8 cellular contexts compared by ENCODE assay signal in genomic region chr2:219689676-219690628, GRCh38.
DNase-seq lines count a peak whose midpoint lies in the region; ATAC-seq lines count a peak whose summit lies in the region.

No MANE protein-coding gene starts in this region.

- DNase-seq in Caki2 (ENCODE audit: low read depth) (peak; percentile 44), GM19238 (ENCODE audit: insufficient read length, low spot score) (peak; percentile 23), Karpas-422 (peak; percentile 87), SK-N-DZ (ENCODE audit: low spot score) (peak; percentile 51), cerebellum (ENCODE audit: low spot score) (peak; percentile 18), left kidney (ENCODE audit: low read depth, low spot score) (peak; percentile 80), C1 segment of cervical spinal cord (lab: John Stamatoyannopoulos, UW) (no peak)
- DNase-seq in stimulated activated naive CD8-positive, alpha-beta T cell treated with anti-CD3 and anti-CD28 coated beads, Interleukin-15, Interleukin-2, amounts not matched to agents 100 U/mL and 50 U/mL, for 24 hours, result peak; percentile 29

- H3K79me2 ChIP-seq in Karpas-422 (ENCODE audit: low read length), result peaks cover 61% of the 10 kb centered on the region

- H3K27ac ChIP-seq in Karpas-422 (ENCODE audit: low read length), result peak overlapping the region; percentile 39; the same call in 1 of the 2 replicates

- H3K36me3 ChIP-seq in Karpas-422 (ENCODE audit: insufficient read depth, low read length), result no peaks in the 10 kb centered on the region

- H3K4me2 ChIP-seq in Karpas-422 (ENCODE audit: low read depth, low read length, poor library complexity, severe bottlenecking), result peak overlapping the region; percentile 72

- no peak for ATAC-seq in stimulated activated naive CD8-positive, alpha-beta T cell treated with anti-CD3 and anti-CD28 coated beads, Interleukin-15, Interleukin-2, amounts not matched to agents 100 U/mL and 50 U/mL, for 24 hours

- peak overlapping the region; percentile 61 for H3K9ac ChIP-seq in Karpas-422 (ENCODE audit: low read length)

- peaks cover 47% of the 10 kb centered on the region for H3K4me1 ChIP-seq in Karpas-422 (ENCODE audit: low read length)

- in situ Hi-C loops in Caki2 (cut with HindIII; ENCODE audit: low pct_unique_long_range_greater_than_20kb, low sequenced_read_pairs), result no loop called here

- H3K9me3 ChIP-seq in Karpas-422 (ENCODE audit: low read length), result no peaks in the 10 kb centered on the region

- H3K4me3 ChIP-seq in Karpas-422 (ENCODE audit: low read length), result peak overlapping the region; percentile 73

- no peak overlapping the region for H2AFZ ChIP-seq in Karpas-422 (ENCODE audit: low read length)

- no peaks in the 10 kb centered on the region for H3K27me3 ChIP-seq in Karpas-422 (ENCODE audit: low read length)

- no peaks in the 10 kb centered on the region for H4K20me1 ChIP-seq in Karpas-422 (ENCODE audit: insufficient read depth, low read depth, low read length)

- no peaks in the 10 kb centered on the region for H3K9me2 ChIP-seq in Karpas-422 (replicated peaks; ENCODE audit: insufficient read depth, low read length)

Comparison
In these comparisons a context has a peak if more than half of its experiments do, and no peak if none do; other contexts are left out.
1. DNase-seq: peak in Caki2 (single experiment), GM19238 (single experiment), Karpas-422 (single experiment), SK-N-DZ (single experiment), cerebellum (single experiment), left kidney (single experiment) and stimulated activated naive CD8-positive, alpha-beta T cell treated with anti-CD3 and anti-CD28 coated beads, Interleukin-15, Interleukin-2, amounts not matched to agents 100 U/mL and 50 U/mL, for 24 hours (single experiment); none in C1 segment of cervical spinal cord (0 of 14).